Comparison of ENCODE assay signal across 19 cellular contexts in the genomic region with DNA sequence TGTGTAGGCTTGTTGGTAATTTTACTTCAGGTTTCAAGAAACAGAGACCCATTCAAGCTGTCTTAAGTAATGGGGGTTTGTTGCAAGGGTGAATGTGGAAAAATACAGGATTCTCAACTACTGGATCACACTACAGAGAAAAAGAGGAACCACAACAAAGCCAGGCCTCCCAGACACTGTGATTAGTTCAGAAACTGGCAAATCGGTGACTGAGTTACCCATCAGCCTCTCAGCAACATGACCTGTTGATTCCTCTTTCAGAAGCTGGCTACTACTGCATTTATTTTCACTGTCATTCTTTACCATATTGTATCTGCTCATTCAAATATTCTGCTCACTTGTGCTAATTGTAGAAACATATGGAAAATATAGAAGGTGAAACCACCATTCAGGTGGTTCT. TPM values are rescaled to one million over a fixed set of nuclear protein-coding genes. Genes with fewer than 3 reads are reported as not detected.
DNase-seq lines count a peak whose midpoint lies in the region; ATAC-seq, FAIRE-seq and TF ChIP-seq lines count a peak whose summit lies in the region.
"Had no signal": no experiment of that assay in that cellular context is flagged by ENCODE, and none has a peak within 500 bp of the region (broad histone marks: within the 10 kb centered on the region; RNA-seq: fewer than 3 reads in every experiment).

No MANE protein-coding gene starts in this region.

- peaks cover 17% of the 10 kb centered on the region for H3K4me1 Mint-ChIP-seq in HFFc6 (ENCODE audit: low read depth)

- ATAC-seq in HG03520 (IDR thresholded peaks at IDR 0.05; ENCODE audit: unreplicated experiment) (peak; percentile 56), left lung (peak; percentile 44), HG02571 (IDR thresholded peaks at IDR 0.05; ENCODE audit: unreplicated experiment) (no peak), GM18907 (IDR thresholded peaks at IDR 0.05; ENCODE audit: unreplicated experiment) (no peak)
- ATAC-seq: mucosa of descending colon, Panc1 had no signal

- H3K27ac Mint-ChIP-seq in HFFc6 = no peak overlapping the region
- H3K27ac Mint-ChIP-seq: activated T-helper 2 cell treated with anti-CD3 and anti-CD28 coated beads, Interferon-gamma antibody, Interleukin-2, Interleukin-4, amounts not matched to agents 10 μg/mL and 5 μg/mL and 100 μg/mL, durations not matched to agents 14 hours and 24 hours and 36 hours had no signal

- no peak for FAIRE-seq in GM12891 (lab: Jason Lieb, UNC)
- FAIRE-seq in GM12892 (lab: Jason Lieb, UNC) = no peak
- FAIRE-seq: keratinocyte had no signal

- no peaks in the 10 kb centered on the region for H3K9me3 ChIP-seq in left lung
- H3K9me3 ChIP-seq: mucosa of descending colon had no signal

- H3K4me3 Mint-ChIP-seq in HFFc6 = no peak overlapping the region

- no peaks in the 10 kb centered on the region for H3K27me3 Mint-ChIP-seq in HFFc6 (ENCODE audit: insufficient read depth)

- TF ChIP-seq POLR2A in GM12891 (IDR thresholded peaks at IDR 0.05; ENCODE audit: low read depth, low read length) (no peak), GM12892 (IDR thresholded peaks at IDR 0.05; ENCODE audit: low read depth, low read length) (no peak)

- no peaks in the 10 kb centered on the region for H3K27me3 ChIP-seq in left lung
- H3K27me3 ChIP-seq: cardiac muscle cell had no signal

- peaks cover 11% of the 10 kb centered on the region for H3K36me3 Mint-ChIP-seq in HFFc6 (ENCODE audit: low read depth)

- DNase-seq in GM12891 (ENCODE audit: insufficient read length, low spot score) (no peak), OCI-M1 (lab: John Stamatoyannopoulos, UW) (peak; percentile 81), left lung (no peak), GM12892 (ENCODE audit: insufficient read length) (no peak), HFFc6 (no peak)
- DNase-seq: effector CD4-positive, alpha-beta T cell; EL; HCEC 1CT; mucosa of descending colon; NCI-H187; NCI-H446 treated with DMSO at 0.1 percent for 48 hours; WERI-Rb-1 had no signal

- no peak overlapping the region for H3K4me3 ChIP-seq in left lung
- H3K4me3 ChIP-seq: cardiac muscle cell, mucosa of descending colon had no signal

- H3K4me1 ChIP-seq in left lung = no peaks in the 10 kb centered on the region

- TF ChIP-seq CTCF in left lung (IDR thresholded peaks at IDR 0.05) (no peak), HFFc6 (IDR thresholded peaks at IDR 0.05) (no peak)

- intact Hi-C loops in left lung (cut with DNase I) = no loop called here

- no peaks in the 10 kb centered on the region for H3K36me3 ChIP-seq in left lung
- H3K36me3 ChIP-seq: cardiac muscle cell, WERI-Rb-1 had no signal

- no peak overlapping the region for H3K27ac ChIP-seq in left lung
- H3K27ac ChIP-seq: cardiac muscle cell, WERI-Rb-1 had no signal

- no peaks in the 10 kb centered on the region for H3K9me3 Mint-ChIP-seq in HFFc6
- H3K9me3 Mint-ChIP-seq: activated T-helper 2 cell treated with anti-CD3 and anti-CD28 coated beads, Interferon-gamma antibody, Interleukin-2, Interleukin-4, amounts not matched to agents 10 μg/mL and 5 μg/mL and 100 μg/mL, durations not matched to agents 14 hours and 24 hours and 36 hours had no signal

TF ChIP-seq in GM12891, 5 proteins besides CTCF, POLR2A, EP300 and RAD21:
- TF ChIP-seq SPI1 (IDR thresholded peaks at IDR 0.05; ENCODE audit: low read depth, low read length) (peak; percentile 64), POU2F2 (IDR thresholded peaks at IDR 0.05; ENCODE audit: low read depth, low read length) (no peak)

RNA-seq across cellular contexts. Expression of gene CCDC71L, which starts 16.0 kb away (rescaled TPM):
- polyA plus RNA-seq in GM12891 (2012; ENCODE audit: low read depth, missing spikeins) = 7.0 TPM
- total RNA-seq in left lung = 10 to 100 TPM; 20.2 to 27.1 TPM
- polyA plus RNA-seq in GM12892 (2012; ENCODE audit: missing spikeins) = 3.2 TPM
- 100 to 1,000 TPM; 109 to 154 (median 119) TPM for total RNA-seq in HFFc6 (2021; fragmentation: NEBNext Ultra II Directional; extraction: Animal tissue kit (Norgen Biotek cat#: 25700))

Comparison
In these comparisons a context has a peak if more than half of its experiments do, and no peak if none do; other contexts are left out.
1. ATAC-seq: peak in HG03520 (single experiment) and left lung (single experiment); none in HG02571 (single experiment) and GM18907 (single experiment).